31 cellular contexts compared by ENCODE assay signal in genomic region chr12:66367015-66367667, GRCh38.
"Had no signal": no experiment of that assay in that cellular context is flagged by ENCODE, and none has a peak within 500 bp of the region (broad histone marks: within the 10 kb centered on the region; RNA-seq: fewer than 3 reads in every experiment).

No MANE protein-coding gene starts in this region.

- H3K27ac Mint-ChIP-seq: activated CD4-positive, alpha-beta T cell treated with anti-CD3 and anti-CD28 coated beads, Interleukin-2, amount 10 ng/mL, durations not matched to agents 24 days and 14 days; activated CD8-positive, alpha-beta T cell treated with anti-CD3 and anti-CD28 coated beads for 36 hours; activated naive CD8-positive, alpha-beta T cell treated with anti-CD3 and anti-CD28 coated beads for 36 hours; activated T-cell treated with anti-CD3 and anti-CD28 coated beads, Interleukin-2, amount 50 U/mL, for 72 hours; activated T-helper 17 cell treated with anti-CD3 and anti-CD28 coated beads, Interleukin-2, amount 50 U/mL, for 72 hours had no signal

- H3K4me1 ChIP-seq: ascending aorta, SJCRH30 had no signal

- H3K9me3 ChIP-seq: ascending aorta, SJCRH30 had no signal

- DNase-seq: activated CD4-positive, alpha-beta T cell treated with anti-CD3 and anti-CD28 coated beads, Interleukin-2, amount 10 ng/mL, durations not matched to agents 24 days and 14 days; activated CD4-positive, alpha-beta T cell treated with anti-CD3 and anti-CD28 coated beads, Interleukin-2, amount 50 U/mL, for 4 hours; activated CD8-positive, alpha-beta T cell treated with anti-CD3 and anti-CD28 coated beads for 36 hours; activated effector memory CD4-positive, alpha-beta T cell treated with anti-CD3 and anti-CD28 coated beads, Interleukin-2, amount 50 U/mL, for 16 hours; activated naive CD4-positive, alpha-beta T cell; activated naive CD4-positive, alpha-beta T cell treated with anti-CD3 and anti-CD28 coated beads, Interleukin-2, amount 50 U/mL, for 16 hours; activated naive CD8-positive, alpha-beta T cell treated with anti-CD3 and anti-CD28 coated beads for 36 hours; activated T-cell treated with anti-CD3 and anti-CD28 coated beads, Interleukin-2, amount 50 U/mL, for 1 hour; activated T-cell treated with anti-CD3 and anti-CD28 coated beads, Interleukin-2, amount 50 U/mL, for 72 hours; amniotic stem cell; NCI-H1092 treated with DMSO at 0.1 percent for 48 hours; NCI-H1417; NCI-H146; NCI-H187; NCI-H2029 treated with DMSO at 0.1 percent for 48 hours; NCI-H2107; NCI-H2171; NCI-H510A; NCI-H526 treated with DMSO at 0.1 percent for 48 hours; NCI-H774; NK-92 treated with Interleukin-12 subunit alpha and Interleukin-12 subunit beta, amount 100 ng/mL, for 24 hours; SHP77; SJCRH30; SW 1271; T-helper 1 cell; T-helper 9 cell had no signal

- H3K36me3 ChIP-seq: ascending aorta, cardiac muscle cell, SJCRH30 had no signal

- ATAC-seq: activated CD8-positive, alpha-beta T cell treated with anti-CD3 and anti-CD28 coated beads for 36 hours; activated T-cell treated with anti-CD3 and anti-CD28 coated beads, Interleukin-2, amount 50 U/mL, for 72 hours; activated T-helper 17 cell treated with anti-CD3 and anti-CD28 coated beads, Interleukin-2, amount 50 U/mL, for 72 hours had no signal

- H3K4me3 Mint-ChIP-seq: activated CD4-positive, alpha-beta T cell treated with anti-CD3 and anti-CD28 coated beads, Interleukin-2, amount 10 ng/mL, durations not matched to agents 24 days and 14 days; activated CD8-positive, alpha-beta T cell treated with anti-CD3 and anti-CD28 coated beads for 36 hours; activated naive CD8-positive, alpha-beta T cell treated with anti-CD3 and anti-CD28 coated beads for 36 hours; activated T-cell treated with anti-CD3 and anti-CD28 coated beads, Interleukin-2, amount 50 U/mL, for 72 hours; activated T-helper 17 cell treated with anti-CD3 and anti-CD28 coated beads, Interleukin-2, amount 50 U/mL, for 72 hours; central memory CD8-positive, alpha-beta T cell had no signal

- H3K27ac ChIP-seq: ascending aorta, cardiac muscle cell, SJCRH30, SK-N-MC had no signal

- H3K4me1 Mint-ChIP-seq: activated CD4-positive, alpha-beta T cell treated with anti-CD3 and anti-CD28 coated beads, Interleukin-2, amount 10 ng/mL, durations not matched to agents 24 days and 14 days; activated naive CD8-positive, alpha-beta T cell treated with anti-CD3 and anti-CD28 coated beads for 36 hours; activated T-helper 17 cell treated with anti-CD3 and anti-CD28 coated beads, Interleukin-2, amount 50 U/mL, for 72 hours; central memory CD8-positive, alpha-beta T cell had no signal

- H3K27me3 ChIP-seq: ascending aorta, cardiac muscle cell, SJCRH30 had no signal

- H3K9me3 Mint-ChIP-seq: activated CD4-positive, alpha-beta T cell treated with anti-CD3 and anti-CD28 coated beads, Interleukin-2, amount 10 ng/mL, durations not matched to agents 24 days and 14 days; activated CD8-positive, alpha-beta T cell treated with anti-CD3 and anti-CD28 coated beads for 36 hours; activated naive CD8-positive, alpha-beta T cell treated with anti-CD3 and anti-CD28 coated beads for 36 hours; activated T-cell treated with anti-CD3 and anti-CD28 coated beads, Interleukin-2, amount 50 U/mL, for 72 hours; activated T-helper 17 cell treated with anti-CD3 and anti-CD28 coated beads, Interleukin-2, amount 50 U/mL, for 72 hours; central memory CD8-positive, alpha-beta T cell had no signal

- H3K27me3 Mint-ChIP-seq: activated CD4-positive, alpha-beta T cell treated with anti-CD3 and anti-CD28 coated beads, Interleukin-2, amount 10 ng/mL, durations not matched to agents 24 days and 14 days; activated CD8-positive, alpha-beta T cell treated with anti-CD3 and anti-CD28 coated beads for 36 hours; activated naive CD8-positive, alpha-beta T cell treated with anti-CD3 and anti-CD28 coated beads for 36 hours; activated T-helper 17 cell treated with anti-CD3 and anti-CD28 coated beads, Interleukin-2, amount 50 U/mL, for 72 hours; central memory CD8-positive, alpha-beta T cell had no signal

- H3K4me3 ChIP-seq: ascending aorta, cardiac muscle cell, SJCRH30, SK-N-MC had no signal
